ENCODE assay signal across 24 cellular contexts in the genomic region with DNA sequence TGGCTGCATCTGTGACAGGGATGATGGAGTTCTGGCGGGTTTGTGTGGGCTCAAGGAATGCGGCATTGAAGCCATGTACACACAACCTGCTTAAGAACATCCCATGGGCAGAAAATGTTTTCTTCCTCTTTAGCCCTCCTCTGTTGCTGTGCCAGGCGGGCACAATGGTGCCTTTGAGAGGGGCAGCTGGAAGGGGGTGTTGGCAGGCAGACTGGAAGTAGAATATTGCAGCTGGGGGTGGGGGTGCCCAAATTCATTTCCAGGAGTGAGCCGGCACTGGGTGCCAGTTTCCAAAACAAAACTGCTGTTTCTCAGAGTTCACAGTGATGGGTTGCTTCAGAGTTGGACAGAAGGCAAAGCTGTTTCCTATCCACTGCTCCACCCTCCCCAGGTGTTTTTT.
"Had no signal": no experiment of that assay in that cellular context is flagged by ENCODE, and none has a peak within 500 bp of the region (broad histone marks: within the 10 kb centered on the region; RNA-seq: fewer than 3 reads in every experiment).

No MANE protein-coding gene starts in this region.

- H3K27ac ChIP-seq: colonic mucosa, esophagus muscularis mucosa, gastrocnemius medialis, heart left ventricle, lower lobe of right lung, neural progenitor cell, right lobe of liver, skin epidermis, suprapubic skin, transverse colon, uterus, WERI-Rb-1 had no signal

- H3K27me3 ChIP-seq: breast epithelium, colonic mucosa, esophagus muscularis mucosa, gastrocnemius medialis, right lobe of liver, suprapubic skin, uterus had no signal

- H3K4me3 Mint-ChIP-seq: activated CD8-positive, alpha-beta T cell treated with anti-CD3 and anti-CD28 coated beads, Interleukin-2, amount 10 ng/mL, durations not matched to agents 7 days and 5 days; activated T-helper 1 cell treated with anti-CD3 and anti-CD28 coated beads, Interleukin-12 subunit alpha, Interleukin-12 subunit beta, Interleukin-2, Interleukin-4 antibody, amounts not matched to agents 30 ng/mL and 10 ng/mL and 1 ng/mL, durations not matched to agents 14 hours and 24 hours and 36 hours; naive thymus-derived CD8-positive, alpha-beta T cell; neural progenitor cell; stimulated activated naive CD8-positive, alpha-beta T cell treated with anti-CD3 and anti-CD28 coated beads, Interleukin-15, Interleukin-2, amounts not matched to agents 100 ng/mL and 50 ng/mL, for 24 hours had no signal

- H3K4me3 ChIP-seq: breast epithelium, colonic mucosa, esophagus muscularis mucosa, gastrocnemius medialis, heart left ventricle, lower lobe of right lung, neural progenitor cell, right lobe of liver, skin epidermis, suprapubic skin, transverse colon, uterus had no signal

- H3K27ac Mint-ChIP-seq: activated CD8-positive, alpha-beta T cell treated with anti-CD3 and anti-CD28 coated beads, Interleukin-2, amount 10 ng/mL, durations not matched to agents 7 days and 5 days; activated T-helper 1 cell treated with anti-CD3 and anti-CD28 coated beads, Interleukin-12 subunit alpha, Interleukin-12 subunit beta, Interleukin-2, Interleukin-4 antibody, amounts not matched to agents 30 ng/mL and 10 ng/mL and 1 ng/mL, durations not matched to agents 14 hours and 24 hours and 36 hours; neural progenitor cell; stimulated activated naive CD8-positive, alpha-beta T cell treated with anti-CD3 and anti-CD28 coated beads, Interleukin-15, Interleukin-2, amounts not matched to agents 100 ng/mL and 50 ng/mL, for 24 hours had no signal

- H3K9me3 ChIP-seq: breast epithelium, colonic mucosa, esophagus muscularis mucosa, gastrocnemius medialis, heart left ventricle, lower lobe of right lung, right lobe of liver, suprapubic skin, transverse colon, uterus had no signal

- H3K4me1 Mint-ChIP-seq: naive thymus-derived CD8-positive, alpha-beta T cell had no signal

- H3K4me1 ChIP-seq: colonic mucosa, esophagus muscularis mucosa, gastrocnemius medialis, lower lobe of right lung, neural progenitor cell, right lobe of liver, suprapubic skin, transverse colon, uterus had no signal

- H3K36me3 ChIP-seq: breast epithelium, colonic mucosa, gastrocnemius medialis, lower lobe of right lung, neural progenitor cell, right lobe of liver, suprapubic skin, transverse colon, uterus, WERI-Rb-1 had no signal

- ATAC-seq: activated CD8-positive, alpha-beta T cell treated with anti-CD3 and anti-CD28 coated beads, Interleukin-2, amount 10 ng/mL, durations not matched to agents 7 days and 5 days; gastrocnemius medialis; heart left ventricle; left lobe of liver; lower lobe of right lung; naive thymus-derived CD8-positive, alpha-beta T cell; right lobe of liver had no signal

- DNase-seq: activated CD4-positive, alpha-beta T cell treated with anti-CD3 and anti-CD28 coated beads, Interleukin-2, amount 50 U/mL, for 1 hour; activated CD4-positive, CD25-positive, alpha-beta regulatory T cell treated with anti-CD3 and anti-CD28 coated beads, Interleukin-2, amount 50 U/mL, for 72 hours; activated CD8-positive, alpha-beta T cell treated with anti-CD3 and anti-CD28 coated beads, Interleukin-2, amount 10 ng/mL, durations not matched to agents 7 days and 5 days; activated gamma-delta T cell; activated naive CD4-positive, alpha-beta T cell treated with anti-CD3 and anti-CD28 coated beads, Interleukin-2, amount 50 U/mL, for 16 hours; colonic mucosa; gastrocnemius medialis; heart left ventricle; lower lobe of right lung; naive thymus-derived CD8-positive, alpha-beta T cell; right lobe of liver; stimulated activated CD4-positive, alpha-beta T cell treated with anti-CD3 and anti-CD28 coated beads, Interleukin-1b, Interleukin-23, amount 100 ng/mL, for 48 hours; T-helper 1 cell; transverse colon; uterus; WERI-Rb-1 had no signal

- H3K9me3 Mint-ChIP-seq: activated T-helper 1 cell treated with anti-CD3 and anti-CD28 coated beads, Interleukin-12 subunit alpha, Interleukin-12 subunit beta, Interleukin-2, Interleukin-4 antibody, amounts not matched to agents 30 ng/mL and 10 ng/mL and 1 ng/mL, durations not matched to agents 14 hours and 24 hours and 36 hours; naive thymus-derived CD8-positive, alpha-beta T cell; neural progenitor cell; stimulated activated naive CD8-positive, alpha-beta T cell treated with anti-CD3 and anti-CD28 coated beads, Interleukin-15, Interleukin-2, amounts not matched to agents 100 ng/mL and 50 ng/mL, for 24 hours had no signal

- H3K36me3 Mint-ChIP-seq: naive thymus-derived CD8-positive, alpha-beta T cell; neural progenitor cell had no signal
